8 cellular contexts compared by ENCODE assay signal in the genomic region with DNA sequence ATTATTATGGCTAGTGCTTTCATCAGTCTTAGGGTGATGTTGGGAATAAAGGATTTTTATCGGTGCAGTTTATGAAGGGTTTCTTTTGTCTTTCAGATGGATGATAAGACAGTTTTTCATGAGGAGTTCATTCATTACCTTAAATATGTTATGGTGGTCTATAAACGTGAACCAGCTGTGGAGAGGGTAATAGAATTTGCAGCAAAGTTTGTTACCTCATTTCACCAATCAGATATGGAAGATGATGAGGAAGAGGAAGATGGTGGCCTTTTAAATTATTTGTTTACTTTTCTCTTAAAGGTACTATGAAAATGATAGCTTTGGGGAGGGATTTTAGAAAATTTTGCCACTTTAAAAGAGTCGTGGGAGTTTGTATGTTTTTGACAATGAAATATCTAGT. TPM values are rescaled to one million over a fixed set of nuclear protein-coding genes. Genes with fewer than 3 reads are reported as not detected.
A peak's percentile ranks its signal among the peaks of the same experiment; 100 is the strongest.
DNase-seq lines count a peak whose midpoint lies in the region; ATAC-seq and TF ChIP-seq lines count a peak whose summit lies in the region.

No MANE protein-coding gene starts in this region.

- no peak for DNase-seq in Calu3
- DNase-seq in Jurkat, Clone E6-1 (ENCODE audit: low read depth, low spot score): no peak
- no peak for DNase-seq in activated naive CD8-positive, alpha-beta T cell treated with anti-CD3 and anti-CD28 coated beads for 36 hours
- no peak for DNase-seq in SKM-1 treated with dmso at 0.1 percent for 144 hours (lab: John Stamatoyannopoulos, UW; ENCODE audit: unreplicated experiment)
- DNase-seq in NCI-H82 treated with DMSO at 0.1 percent for 48 hours (lab: John Stamatoyannopoulos, UW; ENCODE audit: unreplicated experiment): no peak

- H3K9me3 ChIP-seq in mesodermal cell (ENCODE audit: control insufficient read depth, low read length): no peaks in the 10 kb centered on the region

- peak overlapping the region; percentile 94 for H3K4me3 ChIP-seq in Jurkat, Clone E6-1 (ENCODE audit: low read length)
- peak overlapping the region; percentile 87 for H3K4me3 ChIP-seq in mesodermal cell (ENCODE audit: extremely low read depth, insufficient read depth, low read length, poor library complexity, severe bottlenecking)

- no peak for TF ChIP-seq CTCF in Calu3 (IDR thresholded peaks at IDR 0.05; ENCODE audit: unreplicated experiment)

- no peak overlapping the region for H3K27ac ChIP-seq in mesodermal cell (ENCODE audit: low read depth, low read length, severe bottlenecking)

- CTCF ChIA-PET in Calu3 (lab: Charles Lee): no interaction called here

- intact Hi-C loops in Calu3 (cut with micrococcal nuclease; ENCODE audit: unreplicated experiment): loop anchor here (10.0 kb wide), 1 partner anchor 213 kb away; a partner anchor contains a TSS

- H3K27ac Mint-ChIP-seq in Calu3 (ENCODE audit: unreplicated experiment): peak overlapping the region; percentile 32
- H3K27ac Mint-ChIP-seq in activated naive CD8-positive, alpha-beta T cell treated with anti-CD3 and anti-CD28 coated beads for 36 hours: no peak overlapping the region

- peaks cover 9% of the 10 kb centered on the region for H3K4me1 Mint-ChIP-seq in Calu3 (ENCODE audit: low read depth, unreplicated experiment)
- H3K4me1 Mint-ChIP-seq in activated naive CD8-positive, alpha-beta T cell treated with anti-CD3 and anti-CD28 coated beads for 36 hours: peaks cover 25% of the 10 kb centered on the region

- ATAC-seq in HG02759 (IDR thresholded peaks at IDR 0.05; ENCODE audit: unreplicated experiment): no peak
- no peak for ATAC-seq in GM21367 (IDR thresholded peaks at IDR 0.05; ENCODE audit: unreplicated experiment)

- no TSS peak for BruUV-seq in Calu3 (replicated peaks; lab: Mats Ljungman, UMichigan)

- H3K4me1 ChIP-seq in mesodermal cell (ENCODE audit: control insufficient read depth, insufficient read depth, low read length, poor library complexity, severe bottlenecking): no peaks in the 10 kb centered on the region

- H3K9me3 Mint-ChIP-seq in Calu3 (ENCODE audit: low read depth, unreplicated experiment): no peaks in the 10 kb centered on the region
- H3K9me3 Mint-ChIP-seq in activated naive CD8-positive, alpha-beta T cell treated with anti-CD3 and anti-CD28 coated beads for 36 hours: no peaks in the 10 kb centered on the region

- no peaks in the 10 kb centered on the region for H3K27me3 Mint-ChIP-seq in Calu3 (ENCODE audit: unreplicated experiment)
- H3K27me3 Mint-ChIP-seq in activated naive CD8-positive, alpha-beta T cell treated with anti-CD3 and anti-CD28 coated beads for 36 hours: no peaks in the 10 kb centered on the region

- H3K36me3 ChIP-seq in mesodermal cell (ENCODE audit: control insufficient read depth, insufficient read depth, low read length): peaks cover 38% of the 10 kb centered on the region

- 29% methylated on average over 1 of the region's 3 CpGs; no CpG with 5 or more reads in 1 of the 2 experiments for WGBS in mesodermal cell (ENCODE audit: insufficient coverage in 2 of 2), 2 experiments

- H3K36me3 Mint-ChIP-seq in Calu3 (ENCODE audit: insufficient read depth, unreplicated experiment): peaks cover 27% of the 10 kb centered on the region
- peaks cover 53% of the 10 kb centered on the region for H3K36me3 Mint-ChIP-seq in activated naive CD8-positive, alpha-beta T cell treated with anti-CD3 and anti-CD28 coated beads for 36 hours

- H3K4me3 Mint-ChIP-seq in Calu3 (ENCODE audit: low read depth, unreplicated experiment): peak overlapping the region; percentile 91
- peak overlapping the region; percentile 97 for H3K4me3 Mint-ChIP-seq in activated naive CD8-positive, alpha-beta T cell treated with anti-CD3 and anti-CD28 coated beads for 36 hours

RNA-seq across cellular contexts. Expression of a gene that starts 1.3 kb away (rescaled TPM):
- 26.9 and 35.3 TPM in 2 replicates for total RNA-seq in Calu3 (2022)
- 81.7 TPM for polyA plus RNA-seq in Jurkat, Clone E6-1 (2012; ENCODE audit: insufficient read depth, insufficient read length)
- 10 to 100 TPM; 68.7 to 69.0 TPM for total RNA-seq in activated naive CD8-positive, alpha-beta T cell treated with anti-CD3 and anti-CD28 coated beads for 36 hours
- polyA plus RNA-seq in mesodermal cell (2013, experiment 1 of 2): 38.6 TPM
- polyA plus RNA-seq in mesodermal cell (2013, experiment 2 of 2): 62.6 TPM

RNA-seq across cellular contexts. Expression of a gene that starts 1.6 kb away (rescaled TPM):
- total RNA-seq in Calu3 (2022): 34.8 and 39.0 TPM in 2 replicates
- 24.3 TPM for polyA plus RNA-seq in Jurkat, Clone E6-1 (2012; ENCODE audit: insufficient read depth, insufficient read length)
- 10 to 100 TPM; 39.8 to 43.0 TPM for total RNA-seq in activated naive CD8-positive, alpha-beta T cell treated with anti-CD3 and anti-CD28 coated beads for 36 hours
- 18.1 TPM for polyA plus RNA-seq in mesodermal cell (2013, experiment 1 of 2)
- polyA plus RNA-seq in mesodermal cell (2013, experiment 2 of 2): 18.7 TPM

RNA-seq across cellular contexts. Expression of a gene that starts 30.7 kb away (rescaled TPM):
- total RNA-seq in Calu3 (2022): 0.09 and 0.10 TPM in 2 replicates
- not detected for polyA plus RNA-seq in Jurkat, Clone E6-1 (2012; ENCODE audit: insufficient read depth, insufficient read length)
- under 1 TPM in 1 of 2 experiments, not detected in 1; 0.04 TPM for total RNA-seq in activated naive CD8-positive, alpha-beta T cell treated with anti-CD3 and anti-CD28 coated beads for 36 hours
- polyA plus RNA-seq in mesodermal cell (2013, experiment 1 of 2): not detected
- not detected for polyA plus RNA-seq in mesodermal cell (2013, experiment 2 of 2)
